Comparison of ENCODE assay signal across 9 cellular contexts in the genomic region with DNA sequence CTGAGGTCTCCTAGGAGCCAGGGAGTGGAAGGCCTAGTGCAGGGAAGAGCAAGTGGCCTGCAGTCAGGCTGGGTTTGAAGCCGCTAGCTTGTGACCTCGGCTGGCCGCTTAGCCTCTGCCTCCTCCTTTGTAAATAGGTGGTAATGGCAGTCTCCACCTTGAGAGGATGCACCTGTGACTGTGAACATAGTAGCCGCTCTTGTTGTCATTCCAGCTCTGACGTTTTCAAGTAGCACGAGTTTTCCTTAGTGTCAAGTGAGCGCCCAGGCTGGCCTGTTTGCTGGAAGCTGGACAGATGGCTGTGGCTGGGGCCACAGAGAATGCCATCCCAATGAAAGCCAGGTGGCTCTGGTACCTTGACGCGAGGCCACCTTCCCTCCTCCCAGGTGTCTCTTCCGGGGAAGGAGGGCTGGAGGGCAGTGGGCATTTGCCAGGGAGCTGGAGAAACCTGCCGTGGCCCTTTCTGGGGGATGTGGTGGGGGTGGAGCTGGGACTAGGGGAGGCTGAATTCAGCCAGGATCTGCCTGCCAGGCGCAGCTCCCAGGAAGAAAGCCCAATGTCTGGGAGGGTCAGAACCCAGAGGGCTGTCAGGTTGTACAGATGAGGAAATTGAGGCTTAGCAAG. TPM values are rescaled to one million over a fixed set of nuclear protein-coding genes. Genes with fewer than 3 reads are reported as not detected.
DNase-seq lines count a peak whose midpoint lies in the region; ATAC-seq and TF ChIP-seq lines count a peak whose summit lies in the region.
"Had no signal": no experiment of that assay in that cellular context is flagged by ENCODE, and none has a peak within 500 bp of the region (broad histone marks: within the 10 kb centered on the region; RNA-seq: fewer than 3 reads in every experiment).

No MANE protein-coding gene starts in this region.

- peaks cover 9% of the 10 kb centered on the region; the same call in 1 of the 2 replicates for H4K20me1 ChIP-seq in BLaER1

- no peak overlapping the region for H3K27ac Mint-ChIP-seq in neural crest cell (ENCODE audit: unreplicated experiment)
- H3K27ac Mint-ChIP-seq in stimulated activated memory B cell treated with anti-CD40 and anti-IgM and Interleukin-4, amounts not matched to agents 10 μg/mL and 1 μg/mL and 100 μg/mL, for 72 hours = no peak overlapping the region

- no peak for TF ChIP-seq CTCF in LNCaP clone FGC (IDR thresholded peaks at IDR 0.05; ENCODE audit: control insufficient read depth, extremely low read depth, insufficient read depth)
- no peak for TF ChIP-seq CTCF in neural crest cell (conservative IDR thresholded peaks at IDR 0.05)

- peak overlapping the region; percentile 80 for H3K27ac ChIP-seq in BLaER1

- H3K36me3 ChIP-seq in BLaER1 = peaks cover 4% of the 10 kb centered on the region; the same call in 1 of the 2 replicates

- no peaks in the 10 kb centered on the region for H3K9me3 ChIP-seq in BLaER1
- H3K9me3 ChIP-seq: testis had no signal

- H3K4me3 ChIP-seq in BLaER1 = peak overlapping the region; percentile 38; the same call in 1 of the 2 replicates
- H3K4me3 ChIP-seq in LNCaP clone FGC (ENCODE audit: low read depth, low read length) = no peak overlapping the region
- H3K4me3 ChIP-seq: testis had no signal

- H3K9me3 Mint-ChIP-seq in neural crest cell = no peaks in the 10 kb centered on the region
- H3K9me3 Mint-ChIP-seq in stimulated activated memory B cell treated with anti-CD40 and anti-IgM and Interleukin-4, amounts not matched to agents 10 μg/mL and 1 μg/mL and 100 μg/mL, for 72 hours = no peaks in the 10 kb centered on the region

- peaks cover 27% of the 10 kb centered on the region for H3K4me1 Mint-ChIP-seq in neural crest cell
- H3K4me1 Mint-ChIP-seq in stimulated activated memory B cell treated with anti-CD40 and anti-IgM and Interleukin-4, amounts not matched to agents 10 μg/mL and 1 μg/mL and 100 μg/mL, for 72 hours = peaks cover 9% of the 10 kb centered on the region

- H3K4me2 ChIP-seq in BLaER1 = peak overlapping the region; percentile 98

- H3K27me3 Mint-ChIP-seq in neural crest cell (ENCODE audit: low read depth) = peaks cover 44% of the 10 kb centered on the region
- peaks cover 66% of the 10 kb centered on the region for H3K27me3 Mint-ChIP-seq in stimulated activated memory B cell treated with anti-CD40 and anti-IgM and Interleukin-4, amounts not matched to agents 10 μg/mL and 1 μg/mL and 100 μg/mL, for 72 hours

- H3K9ac ChIP-seq in BLaER1 = peak overlapping the region; percentile 69

- ATAC-seq in stimulated activated memory B cell treated with anti-CD40 and anti-IgM and Interleukin-4, amounts not matched to agents 10 μg/mL and 1 μg/mL and 100 μg/mL, for 72 hours = no peak

- H3K4me3 Mint-ChIP-seq in neural crest cell = peak overlapping the region; percentile 38
- no peak overlapping the region for H3K4me3 Mint-ChIP-seq in stimulated activated memory B cell treated with anti-CD40 and anti-IgM and Interleukin-4, amounts not matched to agents 10 μg/mL and 1 μg/mL and 100 μg/mL, for 72 hours

- peaks cover 82% of the 10 kb centered on the region for H3K4me1 ChIP-seq in BLaER1

- DNase-seq in LNCaP clone FGC (ENCODE audit: low read depth) (peak; percentile 59), cerebellar cortex (ENCODE audit: low spot score) (peak; percentile 45), neural crest cell (ENCODE audit: low read depth, low spot score) (no peak), DMS114 treated with DMSO at 0.1 percent for 48 hours (lab: John Stamatoyannopoulos, UW; ENCODE audit: unreplicated experiment) (no peak), MV-4-11 (lab: John Stamatoyannopoulos, UW) (no peak)
- DNase-seq in stimulated activated CD4-positive, alpha-beta T cell treated with anti-CD3 and anti-CD28 coated beads, Interleukin-4, amount 100 ng/mL, for 1 hour = no peak

- no peaks in the 10 kb centered on the region for H3K36me3 Mint-ChIP-seq in neural crest cell (ENCODE audit: low read depth)
- peaks cover 1% of the 10 kb centered on the region for H3K36me3 Mint-ChIP-seq in stimulated activated memory B cell treated with anti-CD40 and anti-IgM and Interleukin-4, amounts not matched to agents 10 μg/mL and 1 μg/mL and 100 μg/mL, for 72 hours

- peaks cover 7% of the 10 kb centered on the region; the same call in 1 of the 2 replicates for H3K27me3 ChIP-seq in BLaER1
- H3K27me3 ChIP-seq: testis had no signal

RNA-seq across cellular contexts. Expression of gene ASS1, which starts 2.5 kb away (rescaled TPM):
- 4.0 and 4.5 TPM in 2 replicates for total RNA-seq in neural crest cell

Comparison
In these comparisons a context has a peak if more than half of its experiments do, and no peak if none do; other contexts are left out.
1. DNase-seq: peak in LNCaP clone FGC (single experiment) and cerebellar cortex (single experiment); none in neural crest cell (single experiment), DMS114 treated with DMSO at 0.1 percent for 48 hours (single experiment), stimulated activated CD4-positive, alpha-beta T cell treated with anti-CD3 and anti-CD28 coated beads, Interleukin-4, amount 100 ng/mL, for 1 hour (single experiment) and MV-4-11 (single experiment).